10 cellular contexts compared by ENCODE assay signal in genomic region chr5:126490167-126490937, GRCh38.
A peak's percentile ranks its signal among the peaks of the same experiment; 100 is the strongest.
DNase-seq lines count a peak whose midpoint lies in the region; ATAC-seq and TF ChIP-seq lines count a peak whose summit lies in the region.
"Had no signal": no experiment of that assay in that cellular context is flagged by ENCODE, and none has a peak within 500 bp of the region (broad histone marks: within the 10 kb centered on the region; RNA-seq: fewer than 3 reads in every experiment).

No MANE protein-coding gene starts in this region.

- peaks cover 9% of the 10 kb centered on the region for H3K36me3 Mint-ChIP-seq in T-helper 2 cell treated with Interferon-gamma antibody and Interleukin-4, amounts not matched to agents 5 μg/mL and 100 μg/mL, for 36 hours (ENCODE audit: low read depth)
- no peaks in the 10 kb centered on the region for H3K36me3 Mint-ChIP-seq in activated naive CD4-positive, alpha-beta T cell treated with anti-CD3 and anti-CD28 coated beads, Interleukin-2, amount 50 U/mL, for 72 hours

- H3K27me3 ChIP-seq in WERI-Rb-1 (ENCODE audit: insufficient read depth, low read depth, severe bottlenecking) (no peaks in the 10 kb centered on the region), hepatocyte (no peaks in the 10 kb centered on the region), thoracic aorta (replicated peaks; ENCODE audit: insufficient read depth) (no peaks in the 10 kb centered on the region)
- H3K27me3 ChIP-seq: SJSA1 had no signal

- H3K4me1 ChIP-seq in hepatocyte (ENCODE audit: insufficient read depth) (peaks cover 13% of the 10 kb centered on the region), thoracic aorta (ENCODE audit: control insufficient read depth in 1 of 2, low read depth in 2 of 2) (peaks cover 5 to 46% of the 10 kb centered on the region in 2 donors)

- H3K9me2 ChIP-seq in hepatocyte (replicated peaks; ENCODE audit: insufficient read depth), result no peaks in the 10 kb centered on the region

- H3K27ac Mint-ChIP-seq in T-helper 2 cell treated with Interferon-gamma antibody and Interleukin-4, amounts not matched to agents 5 μg/mL and 100 μg/mL, for 36 hours, result no peak overlapping the region
- peak overlapping the region in 1 of 2 donors; percentile 57 for H3K27ac Mint-ChIP-seq in activated naive CD4-positive, alpha-beta T cell treated with anti-CD3 and anti-CD28 coated beads, Interleukin-2, amount 50 U/mL, for 72 hours
- H3K27ac Mint-ChIP-seq: activated naive CD8-positive, alpha-beta T cell treated with anti-CD3 and anti-CD28 coated beads for 36 hours had no signal

- H3K27ac ChIP-seq in WERI-Rb-1 (peak overlapping the region; percentile 94), hepatocyte (peak overlapping the region; percentile 28), thoracic aorta (peak overlapping the region; percentile 10 to 33)
- H3K27ac ChIP-seq: SJSA1 had no signal

- peak in 2 of 3 experiments; percentile 10 to 57 for DNase-seq in NCI-H1417 (lab: John Stamatoyannopoulos, UW)
- no peak for DNase-seq in NCI-H1417 treated with DMSO at 0.1 percent for 48 hours (lab: John Stamatoyannopoulos, UW)
- DNase-seq in WERI-Rb-1, result peak; percentile 74
- DNase-seq in hepatocyte (ENCODE audit: low spot score), result no peak
- no peak for DNase-seq in thoracic aorta (ENCODE audit: low spot score)
- DNase-seq in T-helper 2 cell treated with Interferon-gamma antibody and Interleukin-4, amounts not matched to agents 5 μg/mL and 100 μg/mL, for 36 hours (ENCODE audit: low spot score), result no peak
- no peak for DNase-seq in activated naive CD4-positive, alpha-beta T cell treated with anti-CD3 and anti-CD28 coated beads, Interleukin-2, amount 50 U/mL, for 72 hours (ENCODE audit: low spot score in 2 of 2)
- no peak for DNase-seq in NCI-H526 treated with DMSO at 0.1 percent for 48 hours (lab: John Stamatoyannopoulos, UW)
- DNase-seq: activated naive CD8-positive, alpha-beta T cell treated with anti-CD3 and anti-CD28 coated beads for 36 hours had no signal

- H2AFZ ChIP-seq in hepatocyte, result no peak overlapping the region

- H3K36me3 ChIP-seq in WERI-Rb-1 (no peaks in the 10 kb centered on the region), hepatocyte (replicated peaks; ENCODE audit: insufficient read depth, low read depth) (no peaks in the 10 kb centered on the region), thoracic aorta (peaks cover 36% of the 10 kb centered on the region)

- no peaks in the 10 kb centered on the region for H4K20me1 ChIP-seq in hepatocyte (ENCODE audit: insufficient read depth, poor library complexity, severe bottlenecking)

- WGBS in hepatocyte (ENCODE audit: low lambda C conversion rate, missing lambda C conversion rate), result 63% methylated on average over 12 of the region's 12 CpGs

- TF ChIP-seq CTCF in WERI-Rb-1 (IDR thresholded peaks at IDR 0.05; ENCODE audit: low read depth, low read length), result peak; percentile 47
- peak; percentile 14 for TF ChIP-seq CTCF in hepatocyte (IDR thresholded peaks at IDR 0.05; ENCODE audit: poor library complexity)
- no peak for TF ChIP-seq CTCF in thoracic aorta (IDR thresholded peaks at IDR 0.05)

- no peaks in the 10 kb centered on the region for H3K4me1 Mint-ChIP-seq in T-helper 2 cell treated with Interferon-gamma antibody and Interleukin-4, amounts not matched to agents 5 μg/mL and 100 μg/mL, for 36 hours (ENCODE audit: low read depth)
- H3K4me1 Mint-ChIP-seq: activated naive CD8-positive, alpha-beta T cell treated with anti-CD3 and anti-CD28 coated beads for 36 hours had no signal

- ATAC-seq in thoracic aorta (ENCODE audit: insufficient number of reproducible peaks, low FRiP score, low read depth), result no peak
- ATAC-seq in activated naive CD4-positive, alpha-beta T cell treated with anti-CD3 and anti-CD28 coated beads, Interleukin-2, amount 50 U/mL, for 72 hours, result no peak

- no peak overlapping the region for H3K4me2 ChIP-seq in hepatocyte

- H3K4me3 ChIP-seq in WERI-Rb-1 (ENCODE audit: low read depth, low read length) (peak overlapping the region; percentile 20), hepatocyte (no peak overlapping the region), thoracic aorta (no peak overlapping the region)
- H3K4me3 ChIP-seq: SJSA1 had no signal

- H3K27me3 Mint-ChIP-seq in T-helper 2 cell treated with Interferon-gamma antibody and Interleukin-4, amounts not matched to agents 5 μg/mL and 100 μg/mL, for 36 hours (ENCODE audit: low read depth), result no peaks in the 10 kb centered on the region
- H3K27me3 Mint-ChIP-seq: activated naive CD8-positive, alpha-beta T cell treated with anti-CD3 and anti-CD28 coated beads for 36 hours had no signal

- no peak overlapping the region for H3K4me3 Mint-ChIP-seq in T-helper 2 cell treated with Interferon-gamma antibody and Interleukin-4, amounts not matched to agents 5 μg/mL and 100 μg/mL, for 36 hours
- H3K4me3 Mint-ChIP-seq: activated naive CD8-positive, alpha-beta T cell treated with anti-CD3 and anti-CD28 coated beads for 36 hours had no signal

- no peaks in the 10 kb centered on the region for H3K79me2 ChIP-seq in hepatocyte

- no peaks in the 10 kb centered on the region for H3K9me3 Mint-ChIP-seq in T-helper 2 cell treated with Interferon-gamma antibody and Interleukin-4, amounts not matched to agents 5 μg/mL and 100 μg/mL, for 36 hours
- no peaks in the 10 kb centered on the region for H3K9me3 Mint-ChIP-seq in activated naive CD4-positive, alpha-beta T cell treated with anti-CD3 and anti-CD28 coated beads, Interleukin-2, amount 50 U/mL, for 72 hours
- H3K9me3 Mint-ChIP-seq: activated naive CD8-positive, alpha-beta T cell treated with anti-CD3 and anti-CD28 coated beads for 36 hours had no signal

- H3K9me3 ChIP-seq in WERI-Rb-1 (ENCODE audit: severe bottlenecking), result no peaks in the 10 kb centered on the region
- no peaks in the 10 kb centered on the region for H3K9me3 ChIP-seq in hepatocyte (ENCODE audit: low read depth)
- H3K9me3 ChIP-seq in thoracic aorta, result no peaks in the 10 kb centered on the region
- H3K9me3 ChIP-seq: SJSA1 had no signal

Comparison
In these comparisons a context has a peak if more than half of its experiments do, and no peak if none do; other contexts are left out.
1. DNase-seq: peak in NCI-H1417 (2 of 3) and WERI-Rb-1 (single experiment); none in NCI-H1417 treated with DMSO at 0.1 percent for 48 hours (single experiment), hepatocyte (single experiment), thoracic aorta (single experiment), T-helper 2 cell treated with Interferon-gamma antibody and Interleukin-4, amounts not matched to agents 5 μg/mL and 100 μg/mL, for 36 hours (single experiment), activated naive CD4-positive, alpha-beta T cell treated with anti-CD3 and anti-CD28 coated beads, Interleukin-2, amount 50 U/mL, for 72 hours (0 of 2) and NCI-H526 treated with DMSO at 0.1 percent for 48 hours (single experiment).
2. H3K27ac ChIP-seq: peak in every context shown above with its lines; median percentile 94 in WERI-Rb-1; 28 in hepatocyte; 22 in thoracic aorta.